Comparison of ENCODE assay signal across 8 cellular contexts in the genomic region with DNA sequence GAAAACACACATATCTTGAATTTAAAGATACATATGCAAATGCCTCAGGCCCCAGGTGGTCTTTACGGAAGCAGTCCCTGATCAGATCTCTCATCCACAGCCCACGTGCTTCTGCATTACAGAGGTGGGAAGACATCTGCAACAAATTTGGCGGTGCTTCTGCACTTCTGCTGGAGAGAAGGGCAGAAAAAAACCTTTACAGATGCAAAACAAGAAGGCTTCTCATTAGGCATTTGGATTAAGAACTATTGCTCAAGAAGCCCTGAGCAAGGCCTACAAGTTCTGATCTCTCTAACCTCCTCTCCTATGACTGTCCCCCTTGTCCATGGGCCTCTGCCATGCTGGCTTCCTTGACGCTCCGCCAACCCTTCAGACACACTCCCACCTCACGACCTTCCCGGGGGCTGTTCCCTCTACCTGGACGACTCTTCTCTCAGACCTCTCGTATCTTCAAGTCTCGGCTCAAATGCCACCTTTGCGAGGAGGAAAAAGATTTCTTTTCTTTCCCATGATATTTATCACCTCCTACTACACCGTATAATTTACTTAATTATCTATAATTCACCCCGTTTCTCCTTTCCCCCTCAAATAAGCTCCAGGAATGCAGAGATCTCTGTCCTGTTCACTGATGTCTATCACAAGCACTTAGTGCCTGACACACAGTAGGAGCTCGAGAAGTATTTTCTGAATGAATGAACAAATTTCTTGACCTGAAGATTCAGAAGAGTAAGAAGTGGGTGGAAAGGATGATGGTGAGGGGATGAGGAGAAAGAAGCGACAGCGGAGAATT. TPM values are rescaled to one million over a fixed set of nuclear protein-coding genes. Genes with fewer than 3 reads are reported as not detected.
A peak's percentile ranks its signal among the peaks of the same experiment; 100 is the strongest.
DNase-seq lines count a peak whose midpoint lies in the region; ATAC-seq, FAIRE-seq and TF ChIP-seq lines count a peak whose summit lies in the region.

No MANE protein-coding gene starts in this region.

- peak overlapping the region; percentile 84 for H2AFZ ChIP-seq in parathyroid adenoma

- peak overlapping the region; percentile 72 for H3K4me2 ChIP-seq in parathyroid adenoma (ENCODE audit: low read length)

- H3K4me3 ChIP-seq in Peyer's patch (peak overlapping the region; percentile 87 to 100 (median 97)), parathyroid adenoma (ENCODE audit: low read depth, low read length) (peak overlapping the region; percentile 81)

- no peak for ATAC-seq in GM21360 (IDR thresholded peaks at IDR 0.05; ENCODE audit: unreplicated experiment)
- ATAC-seq in GM18861 (IDR thresholded peaks at IDR 0.05; ENCODE audit: unreplicated experiment), result no peak
- no peak for ATAC-seq in GM21367 (IDR thresholded peaks at IDR 0.05; ENCODE audit: unreplicated experiment)

- peaks cover 45% of the 10 kb centered on the region for H3K79me2 ChIP-seq in parathyroid adenoma

- in situ Hi-C loops in GM13976 (cut with MboI; ENCODE audit: low sequenced_read_pairs, unreplicated experiment), result no loop called here

- peak overlapping the region; percentile 95 to 100 (median 99) for H3K27ac ChIP-seq in Peyer's patch
- peak overlapping the region; percentile 77 for H3K27ac ChIP-seq in parathyroid adenoma

- DNase-seq in GM12891 (ENCODE audit: insufficient read length, low spot score), result no peak
- peak in 1 of 3 donors; percentile 43 for DNase-seq in Peyer's patch
- DNase-seq in erythroblast (lab: John Stamatoyannopoulos, UW), result peak; percentile 23 to 41
- DNase-seq in GM13976 (ENCODE audit: low spot score), result no peak

- TF ChIP-seq POLR2A in GM12891 (IDR thresholded peaks at IDR 0.05; ENCODE audit: low read depth, low read length), result no peak
- TF ChIP-seq POLR2A in Peyer's patch (IDR thresholded peaks at IDR 0.05), result no peak
- TF ChIP-seq POLR2A in erythroblast (IDR thresholded peaks at IDR 0.05; ENCODE audit: low read length), result no peak

- H3K27me3 ChIP-seq in Peyer's patch, result no peaks in the 10 kb centered on the region
- no peaks in the 10 kb centered on the region for H3K27me3 ChIP-seq in parathyroid adenoma (ENCODE audit: control insufficient read depth, insufficient read depth, low read length)

- H3K4me1 ChIP-seq in Peyer's patch (peaks cover 0 to 17% (median 2%) of the 10 kb centered on the region in 4 donors), parathyroid adenoma (no peaks in the 10 kb centered on the region)

- H3K9me3 ChIP-seq in Peyer's patch, result no peaks in the 10 kb centered on the region
- no peaks in the 10 kb centered on the region for H3K9me3 ChIP-seq in parathyroid adenoma (ENCODE audit: control insufficient read depth, low read length)

- H3K9ac ChIP-seq in parathyroid adenoma, result peak overlapping the region; percentile 92

- no peak for TF ChIP-seq CTCF in Peyer's patch (IDR thresholded peaks at IDR 0.05)
- TF ChIP-seq CTCF in parathyroid adenoma (IDR thresholded peaks at IDR 0.05), result no peak
- TF ChIP-seq CTCF in GM13976 (IDR thresholded peaks at IDR 0.05; ENCODE audit: borderline replicate concordance, control extremely low read depth, extremely low read depth, insufficient read depth, missing control alignments), result no peak

- H3K36me3 ChIP-seq in Peyer's patch (no peaks in the 10 kb centered on the region), parathyroid adenoma (ENCODE audit: control insufficient read depth, insufficient read depth, low read length) (no peaks in the 10 kb centered on the region)

- peak; percentile 33 for FAIRE-seq in GM12891 (lab: Jason Lieb, UNC)

TF ChIP-seq in GM12891, 5 proteins besides CTCF, POLR2A, EP300 and RAD21:
- TF ChIP-seq POLR2AphosphoS5 (IDR thresholded peaks at IDR 0.05; ENCODE audit: low read depth, low read length) (no peak), SPI1 (IDR thresholded peaks at IDR 0.05; ENCODE audit: low read depth, low read length) (no peak), TAF1 (IDR thresholded peaks at IDR 0.05; ENCODE audit: low read depth, low read length) (no peak), POU2F2 (IDR thresholded peaks at IDR 0.05; ENCODE audit: low read depth, low read length) (peak; percentile 89; the same call in 1 of the 2 replicates)

RNA-seq across cellular contexts. Expression of a gene that starts 1.1 kb away (rescaled TPM):
- 6.0 TPM for polyA plus RNA-seq in GM12891 (2012; ENCODE audit: low read depth, missing spikeins)
- total RNA-seq in Peyer's patch, result 10 to 100 TPM; 16.0 to 43.7 (median 24.0) TPM

Comparison
In these comparisons a context has a peak if more than half of its experiments do, and no peak if none do; other contexts are left out.
1. DNase-seq: peak in erythroblast (2 of 2); none in GM12891 (single experiment) and GM13976 (single experiment).